Comparison of ENCODE assay signal across 8 cellular contexts in genomic region chr7:76047305-76047810, GRCh38. TPM values are rescaled to one million over a fixed set of nuclear protein-coding genes. Genes with fewer than 3 reads are reported as not detected.
DNase-seq lines count a peak whose midpoint lies in the region; ATAC-seq and TF ChIP-seq lines count a peak whose summit lies in the region.

No MANE protein-coding gene starts in this region.

- H3K79me2 ChIP-seq in DND-41 (ENCODE audit: insufficient read depth, low read length), result peaks cover 81% of the 10 kb centered on the region

- H3K4me1 Mint-ChIP-seq in activated CD4-positive, alpha-beta memory T cell treated with anti-CD3 and anti-CD28 coated beads for 36 hours (ENCODE audit: low read depth), result peaks cover 37% of the 10 kb centered on the region

- no peak for TF ChIP-seq CTCF in DND-41 (IDR thresholded peaks at IDR 0.05; ENCODE audit: borderline replicate concordance, extremely low read depth, low read length, poor library complexity, severe bottlenecking)

- peak overlapping the region; percentile 78 for H2AFZ ChIP-seq in DND-41 (ENCODE audit: low read depth, low read length)

- peak; percentile 60 for ATAC-seq in DND-41 (ENCODE audit: insufficient read depth, low read depth)
- peak; percentile 11 for ATAC-seq in HG02840 (IDR thresholded peaks at IDR 0.05; ENCODE audit: low FRiP score, unreplicated experiment)
- ATAC-seq in HG02642 (IDR thresholded peaks at IDR 0.05; ENCODE audit: poor library complexity, unreplicated experiment), result no peak

- POLR2A ChIA-PET in activated CD4-positive, alpha-beta memory T cell treated with anti-CD3 and anti-CD28 coated beads for 36 hours (lab: Charles Lee), result interaction anchor here (0.8 to 1.8 kb wide), 6 partner anchors 9 to 271 kb away, joined by 3 to 7 read pairs (median 4); no protein-coding TSS in a partner anchor

- H3K27me3 ChIP-seq in DND-41 (ENCODE audit: insufficient read depth, low read length, poor library complexity), result no peaks in the 10 kb centered on the region

- peak overlapping the region; percentile 90 for H3K27ac Mint-ChIP-seq in activated CD4-positive, alpha-beta memory T cell treated with anti-CD3 and anti-CD28 coated beads for 36 hours

- CTCF ChIA-PET in activated CD4-positive, alpha-beta memory T cell treated with anti-CD3 and anti-CD28 coated beads for 36 hours (lab: Charles Lee), result interaction anchor here (0.9 to 1.1 kb wide), 2 partner anchors 119 to 120 kb away, joined by 3 read pairs; no protein-coding TSS in a partner anchor

- H3K4me1 ChIP-seq in DND-41 (ENCODE audit: insufficient read depth, low read length), result peaks cover 44% of the 10 kb centered on the region

- no peaks in the 10 kb centered on the region for H3K9me3 ChIP-seq in DND-41 (ENCODE audit: insufficient read depth, low read length, severe bottlenecking)

- peaks cover 27% of the 10 kb centered on the region for H3K36me3 ChIP-seq in DND-41 (ENCODE audit: insufficient read depth, low read length)

- H3K27me3 Mint-ChIP-seq in activated CD4-positive, alpha-beta memory T cell treated with anti-CD3 and anti-CD28 coated beads for 36 hours, result no peaks in the 10 kb centered on the region

- intact Hi-C loops in activated CD4-positive, alpha-beta memory T cell treated with anti-CD3 and anti-CD28 coated beads for 36 hours (cut with micrococcal nuclease), result loop anchor here (5.0 kb wide), 1 partner anchor 120 kb away; no protein-coding TSS in a partner anchor

- H3K9me3 Mint-ChIP-seq in activated CD4-positive, alpha-beta memory T cell treated with anti-CD3 and anti-CD28 coated beads for 36 hours, result no peaks in the 10 kb centered on the region

- H3K4me2 ChIP-seq in DND-41 (ENCODE audit: insufficient read depth, low read length), result peak overlapping the region; percentile 76

- peak overlapping the region; percentile 95 for H3K9ac ChIP-seq in DND-41 (ENCODE audit: low read depth, low read length)

- peaks cover 28% of the 10 kb centered on the region for H3K36me3 Mint-ChIP-seq in activated CD4-positive, alpha-beta memory T cell treated with anti-CD3 and anti-CD28 coated beads for 36 hours

- H4K20me1 ChIP-seq in DND-41 (ENCODE audit: insufficient read depth, low read length), result peaks cover 31% of the 10 kb centered on the region; the same call in 1 of the 2 replicates

- peak overlapping the region; percentile 72 for H3K27ac ChIP-seq in DND-41 (ENCODE audit: low read length)

- H3K4me3 Mint-ChIP-seq in activated CD4-positive, alpha-beta memory T cell treated with anti-CD3 and anti-CD28 coated beads for 36 hours, result peak overlapping the region; percentile 92

- H3K4me3 ChIP-seq in DND-41 (ENCODE audit: low read depth in 1 of 2, low read length in 2 of 2), result peak overlapping the region; percentile 77 to 86

- DNase-seq in DND-41 (peak; percentile 15), germinal center (ENCODE audit: low spot score) (peak; percentile 36), pons (ENCODE audit: low spot score) (peak; percentile 7), SHP77 (lab: John Stamatoyannopoulos, UW) (no peak), NCI-H345 treated with DMSO at 0.1 percent for 48 hours (lab: John Stamatoyannopoulos, UW; ENCODE audit: unreplicated experiment) (no peak)
- DNase-seq in activated CD4-positive, alpha-beta memory T cell treated with anti-CD3 and anti-CD28 coated beads for 36 hours, result peak; percentile 20

RNA-seq across cellular contexts. Expression of gene STYXL1, which starts 0.4 kb away (rescaled TPM):
- 10 to 100 TPM; 37.8 to 40.5 TPM for total RNA-seq in activated CD4-positive, alpha-beta memory T cell treated with anti-CD3 and anti-CD28 coated beads for 36 hours

RNA-seq across cellular contexts. Expression of gene MDH2, which starts 0.5 kb away (rescaled TPM):
- 100 to 1,000 TPM; 259 to 271 TPM for total RNA-seq in activated CD4-positive, alpha-beta memory T cell treated with anti-CD3 and anti-CD28 coated beads for 36 hours

RNA-seq across cellular contexts. Expression of gene TMEM120A, which starts 53.0 kb away (rescaled TPM):
- 10 to 100 TPM; 24.2 to 25.8 TPM for total RNA-seq in activated CD4-positive, alpha-beta memory T cell treated with anti-CD3 and anti-CD28 coated beads for 36 hours

Comparison
In these comparisons a context has a peak if more than half of its experiments do, and no peak if none do; other contexts are left out.
1. DNase-seq: peak in DND-41 (single experiment), activated CD4-positive, alpha-beta memory T cell treated with anti-CD3 and anti-CD28 coated beads for 36 hours (single experiment), germinal center (single experiment) and pons (single experiment); none in SHP77 (0 of 2) and NCI-H345 treated with DMSO at 0.1 percent for 48 hours (single experiment).